In the genomic region with DNA sequence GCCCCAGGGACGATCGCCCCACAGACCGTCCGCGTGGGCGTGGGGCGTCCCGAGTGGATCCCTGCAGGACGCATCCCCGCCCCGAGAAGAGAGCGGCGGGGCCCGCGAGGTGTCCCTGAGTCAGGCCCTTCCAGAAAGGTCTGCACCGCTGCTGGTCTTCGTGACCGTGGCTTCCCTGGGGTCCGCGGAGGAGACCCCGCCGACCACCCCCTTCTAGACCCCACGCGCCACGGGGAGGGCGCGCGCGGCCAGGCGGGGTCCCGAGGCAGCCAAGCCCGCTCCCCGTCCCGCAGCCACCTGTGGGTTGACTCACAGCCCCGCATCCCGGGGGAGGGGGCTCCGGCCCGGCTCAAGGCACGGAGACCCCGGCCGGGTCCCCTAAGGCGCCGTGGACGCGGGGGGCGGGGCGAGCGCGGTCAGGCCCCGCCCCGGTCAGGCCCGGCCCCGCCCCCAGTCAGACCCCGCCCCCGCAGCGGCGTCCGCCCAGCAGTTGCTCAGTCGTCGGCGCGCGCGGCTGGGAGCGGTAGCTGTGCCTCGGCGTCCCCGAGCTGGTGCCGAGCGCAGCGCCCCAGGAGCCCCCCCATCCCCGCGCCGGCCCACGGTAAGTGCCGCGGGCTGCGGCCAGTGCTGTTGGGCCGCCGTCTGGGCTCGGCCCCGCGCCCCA, we compare ENCODE assay signal across 8 cellular contexts. TPM values are rescaled to one million over a fixed set of nuclear protein-coding genes. Genes with fewer than 3 reads are reported as not detected.
DNase-seq lines count a peak whose midpoint lies in the region; ATAC-seq, FAIRE-seq and TF ChIP-seq lines count a peak whose summit lies in the region.

A gene with protein sequence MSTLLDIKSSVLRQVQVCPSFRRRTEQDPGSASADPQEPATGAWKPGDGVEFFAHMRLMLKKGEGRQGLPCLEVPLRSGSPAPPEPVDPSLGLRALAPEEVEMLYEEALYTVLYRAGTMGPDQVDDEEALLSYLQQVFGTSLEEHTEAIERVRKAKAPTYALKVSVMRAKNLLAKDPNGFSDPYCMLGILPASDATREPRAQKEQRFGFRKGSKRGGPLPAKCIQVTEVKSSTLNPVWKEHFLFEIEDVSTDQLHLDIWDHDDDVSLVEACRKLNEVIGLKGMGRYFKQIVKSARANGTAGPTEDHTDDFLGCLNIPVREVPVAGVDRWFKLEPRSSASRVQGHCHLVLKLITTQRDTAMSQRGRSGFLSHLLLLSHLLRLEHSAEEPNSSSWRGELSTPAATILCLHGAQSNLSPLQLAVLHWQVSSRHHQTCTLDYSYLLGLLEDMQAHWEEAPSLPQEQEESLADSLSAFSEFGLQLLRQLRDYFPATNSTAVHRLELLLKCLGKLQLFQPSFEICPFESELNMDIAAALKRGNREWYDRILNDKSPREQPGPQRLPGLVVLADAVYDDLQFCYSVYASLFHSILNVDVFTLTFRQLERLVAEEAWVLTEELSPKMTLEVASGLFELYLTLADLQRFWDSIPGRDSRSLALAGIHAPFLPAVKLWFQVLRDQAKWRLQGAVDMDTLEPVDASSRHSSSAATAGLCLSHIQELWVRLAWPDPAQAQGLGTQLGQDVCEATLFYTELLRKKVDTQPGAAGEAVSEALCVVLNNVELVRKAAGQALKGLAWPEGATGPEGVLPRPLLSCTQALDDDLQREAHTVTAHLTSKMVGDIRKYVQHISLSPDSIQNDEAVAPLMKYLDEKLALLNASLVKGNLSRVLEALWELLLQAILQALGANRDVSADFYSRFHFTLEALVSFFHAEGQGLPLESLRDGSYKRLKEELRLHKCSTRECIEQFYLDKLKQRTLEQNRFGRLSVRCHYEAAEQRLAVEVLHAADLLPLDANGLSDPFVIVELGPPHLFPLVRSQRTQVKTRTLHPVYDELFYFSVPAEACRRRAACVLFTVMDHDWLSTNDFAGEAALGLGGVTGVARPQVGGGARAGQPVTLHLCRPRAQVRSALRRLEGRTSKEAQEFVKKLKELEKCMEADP (plus strand): TSS at position 497 of the 664 bp plus-strand sequence. CDS start 4,905 bp downstream, outside the sequence.

- H3K27ac ChIP-seq in RWPE1 (no peak within 1 kb of the TSS), GM12878 (ENCODE audit: control insufficient read depth, insufficient read depth) (no peak within 1 kb of the TSS), kidney (ENCODE audit: low read depth in 2 of 2, low read length in 2 of 2) (peak within 1 kb of the TSS; percentile 74 to 76), Karpas-422 (ENCODE audit: low read length) (no peak within 1 kb of the TSS)

- H2AFZ ChIP-seq in GM12878 (ENCODE audit: control insufficient read depth, low read depth, low read length), result no peak within 1 kb of the TSS
- no peak within 1 kb of the TSS for H2AFZ ChIP-seq in Karpas-422 (ENCODE audit: low read length)

- SMC1A ChIA-PET in GM12878 (lab: Charles Lee; ENCODE audit: uncharacterized antibody, unreplicated experiment), result no interaction called here

- H3K4me3 ChIP-seq in GM12878 (no peak within 1 kb of the TSS), kidney (ENCODE audit: low read length in 2 of 2) (peak within 1 kb of the TSS; percentile 18 to 56), Karpas-422 (ENCODE audit: low read length) (no peak within 1 kb of the TSS)

- TF ChIP-seq CTCF in RWPE1 (conservative IDR thresholded peaks at IDR 0.05; ENCODE audit: low read depth), result no peak
- no peak for TF ChIP-seq CTCF in GM12878 (IDR thresholded peaks at IDR 0.05 in 2 of 3, conservative IDR thresholded peaks at IDR 0.05 in 1 of 3; ENCODE audit: control insufficient read depth in 2 of 3, extremely low read depth in 1 of 3, insufficient read depth in 1 of 3, low read depth in 3 of 3, low read length in 3 of 3)
- no peak for TF ChIP-seq CTCF in kidney (IDR thresholded peaks at IDR 0.05; ENCODE audit: borderline replicate concordance, extremely low read depth, insufficient read depth)

- H3K9ac ChIP-seq in ES-I3 (ENCODE audit: low read depth, low read length), result peak within 1 kb of the TSS; percentile 54
- H3K9ac ChIP-seq in GM12878 (ENCODE audit: control insufficient read depth, insufficient read depth, low read length), result no peak within 1 kb of the TSS
- peak within 1 kb of the TSS in 1 of 2 donors; percentile 73 for H3K9ac ChIP-seq in kidney (ENCODE audit: low read length in 2 of 2)
- H3K9ac ChIP-seq in Karpas-422 (ENCODE audit: low read length), result no peak within 1 kb of the TSS

- peaks cover 46% of the 10 kb centered on the region for H3K4me1 Mint-ChIP-seq in stimulated activated memory B cell treated with anti-CD40 and anti-IgM and Interleukin-4, amounts not matched to agents 10 μg/mL and 1 μg/mL and 100 μg/mL, for 72 hours

- TF ChIP-seq POLR2A in GM12878 (IDR thresholded peaks at IDR 0.05; ENCODE audit: low read depth, low read length), result peak; percentile 30; the same call in 1 of the 2 replicates

- in situ Hi-C loops in GM12878 (cut with MboI), result no loop called here

- no peaks in the 10 kb centered on the region for H3K9me2 ChIP-seq in Karpas-422 (replicated peaks; ENCODE audit: insufficient read depth, low read length)

- H3K9me3 Mint-ChIP-seq in stimulated activated memory B cell treated with anti-CD40 and anti-IgM and Interleukin-4, amounts not matched to agents 10 μg/mL and 1 μg/mL and 100 μg/mL, for 72 hours, result no peaks in the 10 kb centered on the region

- no peak for TF ChIP-seq EP300 in GM12878 (IDR thresholded peaks at IDR 0.05; ENCODE audit: borderline replicate concordance in 1 of 2, control insufficient read depth in 1 of 2, low read depth in 2 of 2, low read length in 2 of 2)

- H3K79me2 ChIP-seq in GM12878 (ENCODE audit: control insufficient read depth, insufficient read depth, low read length) (no peaks in the 10 kb centered on the region), Karpas-422 (ENCODE audit: low read length) (no peaks in the 10 kb centered on the region)

- peaks cover 18% of the 10 kb centered on the region for H3K27me3 Mint-ChIP-seq in stimulated activated memory B cell treated with anti-CD40 and anti-IgM and Interleukin-4, amounts not matched to agents 10 μg/mL and 1 μg/mL and 100 μg/mL, for 72 hours

- peak within 1 kb of the TSS; percentile 7; the same call in 1 of the 2 replicates for H3K4me2 ChIP-seq in GM12878 (ENCODE audit: control insufficient read depth, insufficient read depth)
- H3K4me2 ChIP-seq in Karpas-422 (ENCODE audit: low read depth, low read length, poor library complexity, severe bottlenecking), result no peak within 1 kb of the TSS

- H3K27ac Mint-ChIP-seq in stimulated activated memory B cell treated with anti-CD40 and anti-IgM and Interleukin-4, amounts not matched to agents 10 μg/mL and 1 μg/mL and 100 μg/mL, for 72 hours, result peak within 1 kb of the TSS; percentile 88

- POLR2A ChIA-PET in RWPE1 (lab: Yijun Ruan, JAX; ENCODE audit: low non-redundant PET), result interaction anchor here (0.9 kb wide), 1 partner anchor 10 kb away, joined by 3 read pairs; no protein-coding TSS in a partner anchor
- POLR2A ChIA-PET in GM12878 (lab: Charles Lee), result no interaction called here

- peak within 1 kb of the TSS; percentile 76 for H3K4me3 Mint-ChIP-seq in stimulated activated memory B cell treated with anti-CD40 and anti-IgM and Interleukin-4, amounts not matched to agents 10 μg/mL and 1 μg/mL and 100 μg/mL, for 72 hours

- peak; percentile 11; the same call in 1 of the 3 replicates for ATAC-seq in GM12878
- ATAC-seq in stimulated activated memory B cell treated with anti-CD40 and anti-IgM and Interleukin-4, amounts not matched to agents 10 μg/mL and 1 μg/mL and 100 μg/mL, for 72 hours, result peak; percentile 59

- H3K36me3 ChIP-seq in ES-I3 (ENCODE audit: insufficient read depth, low read length) (no peaks in the 10 kb centered on the region), GM12878 (ENCODE audit: control insufficient read depth in 2 of 2, insufficient read depth in 2 of 2, low read length in 1 of 2) (no peaks in the 10 kb centered on the region), kidney (ENCODE audit: control insufficient read depth in 1 of 2, insufficient read depth in 2 of 2, low read length in 2 of 2) (no peaks in the 10 kb centered on the region), Karpas-422 (ENCODE audit: insufficient read depth, low read length) (no peaks in the 10 kb centered on the region)

- H4K20me1 ChIP-seq in GM12878 (ENCODE audit: control insufficient read depth, insufficient read depth) (no peaks in the 10 kb centered on the region), Karpas-422 (ENCODE audit: insufficient read depth, low read depth, low read length) (no peaks in the 10 kb centered on the region; the same call in 1 of the 2 replicates)

- 27% methylated on average over 63 of the region's 83 CpGs for WGBS in GM12878 (ENCODE audit: insufficient coverage, insufficient replicate concordance, low lambda C conversion rate, missing lambda C conversion rate)

- BruUV-seq in GM12878 (replicated peaks; lab: Mats Ljungman, UMichigan), result no TSS peak

- peaks cover 5 to 14% of the 10 kb centered on the region in 2 experiments; a peak in 3 of 4 replicates for H3K27me3 ChIP-seq in GM12878 (replicated peaks in 1 of 2; ENCODE audit: control insufficient read depth in 2 of 2, insufficient read depth in 2 of 2, low read length in 1 of 2)
- H3K27me3 ChIP-seq in Karpas-422 (ENCODE audit: low read length), result no peaks in the 10 kb centered on the region

- TF ChIP-seq RAD21 in GM12878 (IDR thresholded peaks at IDR 0.05; ENCODE audit: insufficient read depth, low read depth, low read length), result no peak

- intact Hi-C loops in GM12878 (cut with micrococcal nuclease; ENCODE audit: unreplicated experiment), result no loop called here
- intact Hi-C loops in kidney (cut with DNase I), result no loop called here

- H3K9me3 ChIP-seq in ES-I3 (ENCODE audit: control insufficient read depth, insufficient read depth, low read length), result no peaks in the 10 kb centered on the region
- H3K9me3 ChIP-seq in GM12878 (replicated peaks; ENCODE audit: control insufficient read depth, insufficient read depth, low read length), result peaks cover 2% of the 10 kb centered on the region; the same call in 2 of the 3 replicates
- H3K9me3 ChIP-seq in kidney (ENCODE audit: control insufficient read depth in 1 of 2, low read length in 2 of 2), result no peaks in the 10 kb centered on the region
- peaks cover 6% of the 10 kb centered on the region for H3K9me3 ChIP-seq in Karpas-422 (ENCODE audit: low read length)

- H3K4me1 ChIP-seq in ES-I3 (ENCODE audit: insufficient read depth, low read length) (no peaks in the 10 kb centered on the region; the same call in 1 of the 2 replicates), GM12878 (ENCODE audit: control insufficient read depth, insufficient read depth, low read length) (peaks cover 9% of the 10 kb centered on the region; the same call in 1 of the 2 replicates), kidney (ENCODE audit: control insufficient read depth in 1 of 2, insufficient read depth in 1 of 2, low read depth in 1 of 2, low read length in 2 of 2) (peaks cover 13 to 14% of the 10 kb centered on the region in 2 donors), Karpas-422 (ENCODE audit: low read length) (peaks cover 8% of the 10 kb centered on the region; the same call in 1 of the 2 replicates)

- RAD21 ChIA-PET in GM12878 (lab: Charles Lee; ENCODE audit: unreplicated experiment), result no interaction called here

- DNase-seq in RWPE1 (ENCODE audit: low spot score), result peak; percentile 73
- DNase-seq in GM12878 (ENCODE audit: low read depth, low spot score), result no peak
- DNase-seq in kidney, result peak; percentile 87
- no peak for DNase-seq in HuH-7 (ENCODE audit: low spot score)
- DNase-seq in Karpas-422, result no peak
- no peak for DNase-seq in UCSD-AML1 (lab: John Stamatoyannopoulos, UW; ENCODE audit: unreplicated experiment)

- H3K36me3 Mint-ChIP-seq in stimulated activated memory B cell treated with anti-CD40 and anti-IgM and Interleukin-4, amounts not matched to agents 10 μg/mL and 1 μg/mL and 100 μg/mL, for 72 hours, result no peaks in the 10 kb centered on the region

- FAIRE-seq in GM12878 (lab: Jason Lieb, UNC), result no peak
- no peak for FAIRE-seq in kidney (lab: Jason Lieb, UNC)

- CTCF ChIA-PET in RWPE1 (lab: Yijun Ruan, JAX) (no interaction called here), GM12878 (lab: Yijun Ruan, JAX) (no interaction called here)

RNA-seq across cellular contexts. Expression of the gene that starts here (rescaled TPM):
- total RNA-seq in GM12878 (2013; cell fraction: nucleolus; rRNA removed), result 0.37 and 0.44 TPM in 2 replicates
- 0.17 TPM in 1 of 2 replicates, not detected in the other for total RNA-seq in GM12878 (2014; rRNA removed)
- total RNA-seq in GM12878 (2014; rRNA removed; fragmentation: Illumina TruSeq; extraction: Trizol), result not detected in 2 replicates
- total RNA-seq in GM12878 (2021), result 0.56 and 0.58 TPM in 2 replicates
- 0.35 TPM for polyA plus RNA-seq in GM12878 (2011; ENCODE audit: low read depth)
- polyA plus RNA-seq in GM12878 (2011; rRNA removed), result 0.03 and 0.16 TPM in 2 replicates
- 0.03 and 0.15 TPM in 2 replicates for polyA plus RNA-seq in GM12878 (2011; cell fraction: cytosol; rRNA removed)
- 0.99 and 1.3 TPM in 2 replicates for polyA plus RNA-seq in GM12878 (2011; cell fraction: nucleus; rRNA removed)
- 0.70 and 1.6 TPM in 2 replicates for polyA plus RNA-seq in GM12878 (2012)
- 0.03 TPM in 1 of 2 replicates, not detected in the other for polyA plus RNA-seq in GM12878 (2014; fragmentation: Illumina TruSeq; extraction: Trizol)
- not detected for polyA plus RNA-seq in GM12878 (2014; fragmentation: Nextera tagmentation; extraction: Ambion mirVana)
- polyA plus RNA-seq in GM12878 (2014; rRNA removed), result 0.56 TPM in 2 replicates
- under 1 TPM; 0.14 to 0.31 TPM for polyA plus RNA-seq in GM12878 (2016; fragmentation: Nextera tagmentation; extraction: Ambion mirVana)
- polyA minus RNA-seq in GM12878 (2011; rRNA and poly(A)+ RNA removed), result not detected in 2 replicates
- polyA minus RNA-seq in GM12878 (2011; cell fraction: cytosol; rRNA and poly(A)+ RNA removed), result not detected in 2 replicates
- 0.19 and 0.48 TPM in 2 replicates for polyA minus RNA-seq in GM12878 (2011; cell fraction: nucleus; rRNA and poly(A)+ RNA removed)
- total RNA-seq in kidney, result 8.0 TPM
- polyA plus RNA-seq in kidney (ENCODE audit: insufficient read depth, low read depth, low replicate concordance), result 8.2 TPM
- total RNA-seq in Karpas-422 (2014; rRNA removed; shearing (Covaris generic); ENCODE audit: low replicate concordance), result 0.18 TPM in 1 of 2 replicates, not detected in the other

Comparison
In these comparisons a context has a peak if more than half of its experiments do, and no peak if none do; other contexts are left out.
1. DNase-seq: peak in RWPE1 (single experiment) and kidney (single experiment); none in GM12878 (single experiment), HuH-7 (single experiment), Karpas-422 (single experiment) and UCSD-AML1 (single experiment).
2. H3K27ac ChIP-seq: peak in kidney (2 of 2); none in RWPE1 (single experiment), GM12878 (single experiment) and Karpas-422 (single experiment).
3. H3K4me3 ChIP-seq: peak in kidney (2 of 2); none in GM12878 (single experiment) and Karpas-422 (single experiment).